Comparison of ENCODE assay signal across 4 cellular contexts in genomic region chrX:49330421-49330820, GRCh38. TPM values are rescaled to one million over a fixed set of nuclear protein-coding genes. Genes with fewer than 3 reads are reported as not detected.
"Had no signal": no experiment of that assay in that cellular context is flagged by ENCODE, and none has a peak within 500 bp of the region (broad histone marks: within the 10 kb centered on the region; RNA-seq: fewer than 3 reads in every experiment).

No MANE protein-coding gene starts in this region.

RNA-seq across cellular contexts. Expression of gene GAGE13, which starts 1.0 kb away (rescaled TPM):
- total RNA-seq: LHCN-M2, M059J, MCF 10A, NCI-H460 had no signal

RNA-seq across cellular contexts. Expression of gene GAGE12J, which starts 8.6 kb away (rescaled TPM):
- total RNA-seq: LHCN-M2, M059J, MCF 10A, NCI-H460 had no signal

RNA-seq across cellular contexts. Expression of gene GAGE10, which starts 27.0 kb away (rescaled TPM):
- total RNA-seq: LHCN-M2, M059J, MCF 10A, NCI-H460 had no signal
